ENCODE assay signal across 7 cellular contexts in the genomic region with DNA sequence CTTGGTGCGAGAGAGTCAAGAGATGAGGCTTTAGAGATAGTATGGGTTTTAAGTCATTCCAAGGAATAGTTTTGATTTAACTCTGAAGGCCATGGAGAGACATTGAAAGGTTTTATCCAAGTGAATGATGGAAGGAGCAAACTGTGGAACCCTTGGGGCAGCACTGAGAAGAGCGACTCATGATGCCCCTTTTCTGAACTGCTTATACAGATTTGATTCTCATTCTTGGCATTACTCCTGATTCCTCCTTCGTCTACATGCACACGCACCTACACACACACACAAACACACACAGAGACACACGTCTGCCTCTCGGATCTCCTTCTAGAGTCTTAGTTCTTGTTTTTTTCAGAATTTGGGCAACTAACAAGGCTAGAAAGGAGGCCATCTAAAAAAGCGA.
DNase-seq lines count a peak whose midpoint lies in the region; ATAC-seq and TF ChIP-seq lines count a peak whose summit lies in the region.
"Not testable (repeated sequence)": the region's sequence is repeated elsewhere in the genome, so short reads cannot be mapped to it uniquely, and the experiment has no call there.

No MANE protein-coding gene starts in this region.

- ATAC-seq in activated T-helper 17 cell treated with anti-CD3 and anti-CD28 coated beads, Interleukin-2, amount 50 U/mL, for 72 hours (replicated peaks) = peak; percentile 19
- peak; percentile 4 to 32 for ATAC-seq in natural killer cell treated with Interleukin-12 subunit alpha and Interleukin-12 subunit beta and Interleukin-15 and Interleukin-18, amount 100 ng/mL, for 72 hours
- peak; percentile 1 for ATAC-seq in stimulated activated naive CD8-positive, alpha-beta T cell treated with anti-CD3 and anti-CD28 coated beads, Interleukin-15, Interleukin-2, amounts not matched to agents 100 U/mL and 50 U/mL, for 24 hours

- not testable (repeated sequence) for TF ChIP-seq CTCF in esophagus muscularis mucosa (IDR thresholded peaks at IDR 0.05)

- H3K4me1 Mint-ChIP-seq in activated T-helper 17 cell treated with anti-CD3 and anti-CD28 coated beads, Interleukin-2, amount 50 U/mL, for 72 hours; natural killer cell treated with Interleukin-12 subunit alpha and Interleukin-12 subunit beta and Interleukin-15 and Interleukin-18, amount 100 ng/mL, for 72 hours (ENCODE audit: low read depth in 2 of 2): not testable (repeated sequence)

- H3K4me1 ChIP-seq in esophagus muscularis mucosa = not testable (repeated sequence)

- intact Hi-C loops in esophagus muscularis mucosa (cut with DNase I) = not testable (repeated sequence)

- WGBS in esophagus muscularis mucosa = 63% methylated on average over 7 of the region's 7 CpGs

- H3K4me3 ChIP-seq in H7 (ENCODE audit: insufficient read depth, low read depth, low read length); esophagus muscularis mucosa: not testable (repeated sequence)

- H3K4me3 Mint-ChIP-seq in activated T-helper 17 cell treated with anti-CD3 and anti-CD28 coated beads, Interleukin-2, amount 50 U/mL, for 72 hours; natural killer cell treated with Interleukin-12 subunit alpha and Interleukin-12 subunit beta and Interleukin-15 and Interleukin-18, amount 100 ng/mL, for 72 hours: not testable (repeated sequence)

- H3K27me3 Mint-ChIP-seq in activated T-helper 17 cell treated with anti-CD3 and anti-CD28 coated beads, Interleukin-2, amount 50 U/mL, for 72 hours; natural killer cell treated with Interleukin-12 subunit alpha and Interleukin-12 subunit beta and Interleukin-15 and Interleukin-18, amount 100 ng/mL, for 72 hours: not testable (repeated sequence)

- H3K27me3 ChIP-seq in H7 (ENCODE audit: control insufficient read depth, insufficient read depth, low read length) = not testable (repeated sequence)
- peaks cover 0 to 10% (median 0%) of the 10 kb centered on the region in 4 donors for H3K27me3 ChIP-seq in esophagus muscularis mucosa

- not testable (repeated sequence) for H3K36me3 ChIP-seq in H7 (replicated peaks; ENCODE audit: control insufficient read depth, insufficient read depth, low read length); esophagus muscularis mucosa

- H3K9me3 Mint-ChIP-seq in activated T-helper 17 cell treated with anti-CD3 and anti-CD28 coated beads, Interleukin-2, amount 50 U/mL, for 72 hours; natural killer cell treated with Interleukin-12 subunit alpha and Interleukin-12 subunit beta and Interleukin-15 and Interleukin-18, amount 100 ng/mL, for 72 hours: not testable (repeated sequence)

- H3K27ac ChIP-seq in esophagus muscularis mucosa (replicated peaks in 1 of 4) = not testable (repeated sequence)

- H3K36me3 Mint-ChIP-seq in activated T-helper 17 cell treated with anti-CD3 and anti-CD28 coated beads, Interleukin-2, amount 50 U/mL, for 72 hours (ENCODE audit: low read depth); natural killer cell treated with Interleukin-12 subunit alpha and Interleukin-12 subunit beta and Interleukin-15 and Interleukin-18, amount 100 ng/mL, for 72 hours: not testable (repeated sequence)

- DNase-seq in Ammon's horn (ENCODE audit: low spot score) (peak; percentile 25), H7 (peak; percentile 21), esophagus muscularis mucosa (ENCODE audit: extremely low spot score) (peak; percentile 97), iPS-NIHi11 (ENCODE audit: low spot score) (peak; percentile 22)
- DNase-seq in natural killer cell treated with Interleukin-12 subunit alpha and Interleukin-12 subunit beta and Interleukin-15 and Interleukin-18, amount 100 ng/mL, for 72 hours (ENCODE audit: low spot score); stimulated activated naive CD8-positive, alpha-beta T cell treated with anti-CD3 and anti-CD28 coated beads, Interleukin-15, Interleukin-2, amounts not matched to agents 100 U/mL and 50 U/mL, for 24 hours: not testable (repeated sequence)

- not testable (repeated sequence) for TF ChIP-seq EP300 in esophagus muscularis mucosa (IDR thresholded peaks at IDR 0.05)

- H3K9me3 ChIP-seq in esophagus muscularis mucosa = peaks cover 0 to 17% (median 9%) of the 10 kb centered on the region in 4 donors

- TF ChIP-seq POLR2A in esophagus muscularis mucosa (IDR thresholded peaks at IDR 0.05; ENCODE audit: low read depth) = not testable (repeated sequence)

- not testable (repeated sequence) for H3K27ac Mint-ChIP-seq in activated T-helper 17 cell treated with anti-CD3 and anti-CD28 coated beads, Interleukin-2, amount 50 U/mL, for 72 hours; natural killer cell treated with Interleukin-12 subunit alpha and Interleukin-12 subunit beta and Interleukin-15 and Interleukin-18, amount 100 ng/mL, for 72 hours
